Comparison of ENCODE assay signal across 12 cellular contexts in genomic region chr9:20209421-20210340, GRCh38.
DNase-seq lines count a peak whose midpoint lies in the region; ATAC-seq and TF ChIP-seq lines count a peak whose summit lies in the region.
"Had no signal": no experiment of that assay in that cellular context is flagged by ENCODE, and none has a peak within 500 bp of the region (broad histone marks: within the 10 kb centered on the region; RNA-seq: fewer than 3 reads in every experiment).

No MANE protein-coding gene starts in this region.

- H3K27ac ChIP-seq in dorsolateral prefrontal cortex: no peak overlapping the region

- no peaks in the 10 kb centered on the region for H3K36me3 Mint-ChIP-seq in activated CD8-positive, alpha-beta T cell treated with anti-CD3 and anti-CD28 coated beads for 36 hours (ENCODE audit: low read depth)

- H3K4me1 Mint-ChIP-seq in activated CD8-positive, alpha-beta T cell treated with anti-CD3 and anti-CD28 coated beads for 36 hours (ENCODE audit: low read depth): peaks cover 40% of the 10 kb centered on the region

- no peak for TF ChIP-seq CTCF in activated CD8-positive, alpha-beta T cell treated with anti-CD3 and anti-CD28 coated beads for 36 hours (IDR thresholded peaks at IDR 0.05)
- TF ChIP-seq CTCF in dorsolateral prefrontal cortex (IDR thresholded peaks at IDR 0.05 in 54 of 56, conservative IDR thresholded peaks at IDR 0.05 in 2 of 56; ENCODE audit: low read depth in 1 of 56, partially characterized antibody in 56 of 56): no peak

- CTCF ChIA-PET in activated CD8-positive, alpha-beta T cell treated with anti-CD3 and anti-CD28 coated beads for 36 hours (lab: Charles Lee): interaction anchor here (1.0 to 2.3 kb wide), 15 partner anchors 14 to 901 kb away, joined by 3 to 10 read pairs (median 4); partner anchors contain the start of gene MLLT3

- H3K9me3 Mint-ChIP-seq in activated CD8-positive, alpha-beta T cell treated with anti-CD3 and anti-CD28 coated beads for 36 hours: no peaks in the 10 kb centered on the region

- H3K27ac Mint-ChIP-seq in activated CD8-positive, alpha-beta T cell treated with anti-CD3 and anti-CD28 coated beads for 36 hours: peak overlapping the region; percentile 93

- intact Hi-C loops in activated CD8-positive, alpha-beta T cell treated with anti-CD3 and anti-CD28 coated beads for 36 hours (cut with micrococcal nuclease): loop anchor here (1.0 to 5.0 kb wide), 5 partner anchors 33 to 413 kb away; partner anchors contain the start of gene MLLT3
- intact Hi-C loops in dorsolateral prefrontal cortex (cut with DNase I): no loop called here

- H3K27me3 Mint-ChIP-seq in activated CD8-positive, alpha-beta T cell treated with anti-CD3 and anti-CD28 coated beads for 36 hours: no peaks in the 10 kb centered on the region

- POLR2A ChIA-PET in activated CD8-positive, alpha-beta T cell treated with anti-CD3 and anti-CD28 coated beads for 36 hours (lab: Charles Lee): interaction anchor here (0.6 to 2.8 kb wide), 15 partner anchors 16 to 475 kb away, joined by 3 to 22 read pairs (median 4); partner anchors contain the start of genes FOCAD and MLLT3

- ATAC-seq in HG02798 (IDR thresholded peaks at IDR 0.05; ENCODE audit: poor library complexity, unreplicated experiment): peak; percentile 61
- peak; percentile 87 for ATAC-seq in activated CD8-positive, alpha-beta T cell treated with anti-CD3 and anti-CD28 coated beads for 36 hours
- no peak for ATAC-seq in GM21526 (IDR thresholded peaks at IDR 0.05; ENCODE audit: low FRiP score, unreplicated experiment)
- ATAC-seq: K562 had no signal

- peaks cover 0 to 4% (median 0%) of the 10 kb centered on the region in 45 donors for H3K27me3 ChIP-seq in dorsolateral prefrontal cortex

- H3K4me3 ChIP-seq in dorsolateral prefrontal cortex: no peak overlapping the region
- H3K4me3 ChIP-seq: K562 had no signal

- DNase-seq in activated CD8-positive, alpha-beta T cell treated with anti-CD3 and anti-CD28 coated beads for 36 hours: peak; percentile 94
- peak; percentile 38 for DNase-seq in astrocyte of the hippocampus (ENCODE audit: low read depth, low spot score)
- DNase-seq in stimulated activated CD8-positive, alpha-beta memory T cell treated with anti-CD3 and anti-CD28 coated beads, Interleukin-4, amount 100 ng/mL, for 24 hours (ENCODE audit: low read depth): peak; percentile 47
- DNase-seq in SKM-1 treated with dmso at 0.1 percent for 144 hours (lab: John Stamatoyannopoulos, UW; ENCODE audit: unreplicated experiment): no peak
- no peak for DNase-seq in dorsolateral prefrontal cortex
- no peak for DNase-seq in SIG-M5 (lab: John Stamatoyannopoulos, UW)
- DNase-seq: DMS 273 treated with DMSO at 0.1 percent for 48 hours, glutamatergic neuron, NCI-H526 had no signal

- H3K4me3 Mint-ChIP-seq in activated CD8-positive, alpha-beta T cell treated with anti-CD3 and anti-CD28 coated beads for 36 hours: peak overlapping the region; percentile 24

Comparison
In these comparisons a context has a peak if more than half of its experiments do, and no peak if none do; other contexts are left out.
1. DNase-seq: peak in activated CD8-positive, alpha-beta T cell treated with anti-CD3 and anti-CD28 coated beads for 36 hours (single experiment), astrocyte of the hippocampus (single experiment) and stimulated activated CD8-positive, alpha-beta memory T cell treated with anti-CD3 and anti-CD28 coated beads, Interleukin-4, amount 100 ng/mL, for 24 hours (single experiment); none in SKM-1 treated with dmso at 0.1 percent for 144 hours (single experiment), dorsolateral prefrontal cortex (0 of 10) and SIG-M5 (single experiment).